Comparison of ENCODE assay signal across 1 cellular context in the genomic region with DNA sequence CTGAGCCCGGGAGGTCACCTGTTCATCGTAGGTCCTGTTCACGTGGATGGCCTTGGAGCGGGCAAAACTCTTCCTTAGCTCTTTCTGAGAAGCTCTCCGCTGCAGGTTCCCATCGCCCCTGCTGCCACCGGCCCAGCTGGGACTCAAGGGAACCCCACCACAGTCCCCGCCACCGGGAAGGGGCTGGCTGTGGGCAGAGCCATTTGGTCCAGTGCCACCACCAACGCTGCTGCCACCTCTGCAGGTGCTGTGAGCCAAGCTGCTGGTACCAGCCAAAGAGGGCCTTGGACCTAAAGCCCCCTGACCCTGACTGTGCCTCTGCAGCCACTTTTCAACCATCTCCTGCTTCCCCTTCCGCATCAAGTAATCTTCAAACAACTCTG.
TF ChIP-seq lines count a peak whose summit lies in the region.

No MANE protein-coding gene starts in this region.

TF ChIP-seq in GM23338, 12 proteins besides CTCF, POLR2A, EP300 and RAD21 (continued from another document):
- TF ChIP-seq, protein P1, sequence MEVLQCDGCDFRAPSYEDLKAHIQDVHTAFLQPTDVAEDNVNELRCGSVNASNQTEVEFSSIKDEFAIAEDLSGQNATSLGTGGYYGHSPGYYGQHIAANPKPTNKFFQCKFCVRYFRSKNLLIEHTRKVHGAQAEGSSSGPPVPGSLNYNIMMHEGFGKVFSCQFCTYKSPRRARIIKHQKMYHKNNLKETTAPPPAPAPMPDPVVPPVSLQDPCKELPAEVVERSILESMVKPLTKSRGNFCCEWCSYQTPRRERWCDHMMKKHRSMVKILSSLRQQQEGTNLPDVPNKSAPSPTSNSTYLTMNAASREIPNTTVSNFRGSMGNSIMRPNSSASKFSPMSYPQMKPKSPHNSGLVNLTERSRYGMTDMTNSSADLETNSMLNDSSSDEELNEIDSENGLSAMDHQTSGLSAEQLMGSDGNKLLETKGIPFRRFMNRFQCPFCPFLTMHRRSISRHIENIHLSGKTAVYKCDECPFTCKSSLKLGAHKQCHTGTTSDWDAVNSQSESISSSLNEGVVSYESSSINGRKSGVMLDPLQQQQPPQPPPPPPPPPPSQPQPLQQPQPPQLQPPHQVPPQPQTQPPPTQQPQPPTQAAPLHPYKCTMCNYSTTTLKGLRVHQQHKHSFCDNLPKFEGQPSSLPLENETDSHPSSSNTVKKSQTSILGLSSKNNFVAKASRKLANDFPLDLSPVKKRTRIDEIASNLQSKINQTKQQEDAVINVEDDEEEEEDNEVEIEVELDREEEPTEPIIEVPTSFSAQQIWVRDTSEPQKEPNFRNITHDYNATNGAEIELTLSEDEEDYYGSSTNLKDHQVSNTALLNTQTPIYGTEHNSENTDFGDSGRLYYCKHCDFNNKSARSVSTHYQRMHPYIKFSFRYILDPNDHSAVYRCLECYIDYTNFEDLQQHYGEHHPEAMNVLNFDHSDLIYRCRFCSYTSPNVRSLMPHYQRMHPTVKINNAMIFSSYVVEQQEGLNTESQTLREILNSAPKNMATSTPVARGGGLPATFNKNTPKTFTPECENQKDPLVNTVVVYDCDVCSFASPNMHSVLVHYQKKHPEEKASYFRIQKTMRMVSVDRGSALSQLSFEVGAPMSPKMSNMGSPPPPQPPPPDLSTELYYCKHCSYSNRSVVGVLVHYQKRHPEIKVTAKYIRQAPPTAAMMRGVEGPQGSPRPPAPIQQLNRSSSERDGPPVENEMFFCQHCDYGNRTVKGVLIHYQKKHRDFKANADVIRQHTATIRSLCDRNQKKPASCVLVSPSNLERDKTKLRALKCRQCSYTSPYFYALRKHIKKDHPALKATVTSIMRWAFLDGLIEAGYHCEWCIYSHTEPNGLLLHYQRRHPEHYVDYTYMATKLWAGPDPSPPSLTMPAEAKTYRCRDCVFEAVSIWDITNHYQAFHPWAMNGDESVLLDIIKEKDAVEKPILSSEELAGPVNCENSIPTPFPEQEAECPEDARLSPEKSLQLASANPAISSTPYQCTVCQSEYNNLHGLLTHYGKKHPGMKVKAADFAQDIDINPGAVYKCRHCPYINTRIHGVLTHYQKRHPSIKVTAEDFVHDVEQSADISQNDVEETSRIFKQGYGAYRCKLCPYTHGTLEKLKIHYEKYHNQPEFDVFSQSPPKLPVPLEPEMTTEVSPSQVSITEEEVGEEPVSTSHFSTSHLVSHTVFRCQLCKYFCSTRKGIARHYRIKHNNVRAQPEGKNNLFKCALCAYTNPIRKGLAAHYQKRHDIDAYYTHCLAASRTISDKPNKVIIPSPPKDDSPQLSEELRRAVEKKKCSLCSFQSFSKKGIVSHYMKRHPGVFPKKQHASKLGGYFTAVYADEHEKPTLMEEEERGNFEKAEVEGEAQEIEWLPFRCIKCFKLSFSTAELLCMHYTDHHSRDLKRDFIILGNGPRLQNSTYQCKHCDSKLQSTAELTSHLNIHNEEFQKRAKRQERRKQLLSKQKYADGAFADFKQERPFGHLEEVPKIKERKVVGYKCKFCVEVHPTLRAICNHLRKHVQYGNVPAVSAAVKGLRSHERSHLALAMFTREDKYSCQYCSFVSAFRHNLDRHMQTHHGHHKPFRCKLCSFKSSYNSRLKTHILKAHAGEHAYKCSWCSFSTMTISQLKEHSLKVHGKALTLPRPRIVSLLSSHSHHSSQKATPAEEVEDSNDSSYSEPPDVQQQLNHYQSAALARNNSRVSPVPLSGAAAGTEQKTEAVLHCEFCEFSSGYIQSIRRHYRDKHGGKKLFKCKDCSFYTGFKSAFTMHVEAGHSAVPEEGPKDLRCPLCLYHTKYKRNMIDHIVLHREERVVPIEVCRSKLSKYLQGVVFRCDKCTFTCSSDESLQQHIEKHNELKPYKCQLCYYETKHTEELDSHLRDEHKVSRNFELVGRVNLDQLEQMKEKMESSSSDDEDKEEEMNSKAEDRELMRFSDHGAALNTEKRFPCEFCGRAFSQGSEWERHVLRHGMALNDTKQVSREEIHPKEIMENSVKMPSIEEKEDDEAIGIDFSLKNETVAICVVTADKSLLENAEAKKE (CRISPR knock-in tag; IDR thresholded peaks at IDR 0.05) = no peak
- no peak for TF ChIP-seq CREB1 (CRISPR knock-in tag; IDR thresholded peaks at IDR 0.05; ENCODE audit: low read depth)
